ENCODE assay signal across 1 cellular context in genomic region chr2:117814417-117815264, GRCh38.
TF ChIP-seq lines count a peak whose summit lies in the region.

DDX18 (plus strand) TSS chr2:117814691; CDS start chr2:117814778, 87 bp downstream.

TF ChIP-seq in K562, 482 proteins besides CTCF, POLR2A, EP300 and RAD21 (continued from another document):
- TF ChIP-seq CLOCK (CRISPR knock-in tag; IDR thresholded peaks at IDR 0.05; ENCODE audit: borderline replicate concordance) (no peak), SIN3B (IDR thresholded peaks at IDR 0.05; ENCODE audit: low read depth) (peak; percentile 79), CBFA2T3 (IDR thresholded peaks at IDR 0.05) (no peak), NFYB (IDR thresholded peaks at IDR 0.05; ENCODE audit: extremely low read depth, insufficient read length) (no peak), RBM39 (optimal IDR thresholded peaks at IDR 0.05; ENCODE audit: low read depth, low read length) (peak; percentile 76), WHSC1 (IDR thresholded peaks at IDR 0.05; ENCODE audit: low read length) (no peak), HDAC3 (IDR thresholded peaks at IDR 0.05; ENCODE audit: borderline replicate concordance, partially characterized antibody) (no peak), CREB1 (IDR thresholded peaks at IDR 0.05) (peak; percentile 93), CREB1 (CRISPR knock-in tag; IDR thresholded peaks at IDR 0.05) (peak; percentile 96), E2F3 (CRISPR knock-in tag; IDR thresholded peaks at IDR 0.05) (no peak), ZNF274 (IDR thresholded peaks at IDR 0.05; ENCODE audit: borderline replicate concordance, low read depth, low read length) (no peak), CXXC5 (CRISPR knock-in tag; IDR thresholded peaks at IDR 0.05) (peak; percentile 97), BDP1 (IDR thresholded peaks at IDR 0.05; ENCODE audit: insufficient read depth, insufficient read length) (no peak), CEBPG (CRISPR knock-in tag; IDR thresholded peaks at IDR 0.05) (no peak), CEBPG (tag; conservative IDR thresholded peaks at IDR 0.05 in 1 of 2, IDR thresholded peaks at IDR 0.05 in 1 of 2) (no peak), MECOM (CRISPR knock-in tag; IDR thresholded peaks at IDR 0.05) (no peak), MED1 (CRISPR knock-in tag; IDR thresholded peaks at IDR 0.05; ENCODE audit: borderline replicate concordance) (no peak), ELK3 (CRISPR knock-in tag; IDR thresholded peaks at IDR 0.05) (no peak), MYC (IDR thresholded peaks at IDR 0.05; ENCODE audit: low read depth, low read length) (peak; percentile 98), MYC (CRISPR knock-in tag; IDR thresholded peaks at IDR 0.05; ENCODE audit: borderline replicate concordance, low read depth) (peak; percentile 91), ZFPM2 (CRISPR knock-in tag; IDR thresholded peaks at IDR 0.05) (no peak), MYBL2 (IDR thresholded peaks at IDR 0.05; ENCODE audit: low read depth) (no peak), MYBL2 (CRISPR knock-in tag; IDR thresholded peaks at IDR 0.05; ENCODE audit: borderline replicate concordance) (no peak), E4F1 (CRISPR knock-in tag; IDR thresholded peaks at IDR 0.05; ENCODE audit: borderline replicate concordance) (no peak), SIRT6 (IDR thresholded peaks at IDR 0.05; ENCODE audit: low read depth, low read length) (no peak), LEF1 (IDR thresholded peaks at IDR 0.05) (peak; percentile 74; the same call in 1 of the 2 replicates), SMARCA5 (IDR thresholded peaks at IDR 0.05) (0 out of 2 replicates have a peak, but pooled peaks have one; percentile 34), MTA1 (IDR thresholded peaks at IDR 0.05; ENCODE audit: borderline replicate concordance) (peak; percentile 88), CHD7 (IDR thresholded peaks at IDR 0.05; ENCODE audit: low read depth, low read length) (no peak), NCOA2 (IDR thresholded peaks at IDR 0.05; ENCODE audit: partially characterized antibody in 2 of 2) (no peak), POLR2AphosphoS5 (IDR thresholded peaks at IDR 0.05; ENCODE audit: control insufficient read depth, insufficient read depth, low read depth, low read length) (peak; percentile 83), NFRKB (IDR thresholded peaks at IDR 0.05; ENCODE audit: low read depth) (0 out of 2 replicates have a peak, but pooled peaks have one; percentile 37), ZNF584 (CRISPR knock-in tag; IDR thresholded peaks at IDR 0.05; ENCODE audit: low read depth) (no peak), PHF20 (IDR thresholded peaks at IDR 0.05; ENCODE audit: partially characterized antibody) (peak; percentile 89), TFE3 (CRISPR knock-in tag; IDR thresholded peaks at IDR 0.05) (no peak), IFI16 (CRISPR knock-in tag; IDR thresholded peaks at IDR 0.05) (no peak), GABPB1 (CRISPR knock-in tag; IDR thresholded peaks at IDR 0.05) (peak; percentile 97), BCOR (IDR thresholded peaks at IDR 0.05) (0 out of 2 replicates have a peak, but pooled peaks have one; percentile 39), ZNF316 (IDR thresholded peaks at IDR 0.05) (no peak), DACH1 (IDR thresholded peaks at IDR 0.05; ENCODE audit: partially characterized antibody) (no peak), TSC22D4 (tag; IDR thresholded peaks at IDR 0.05) (no peak), HNRNPH1 (optimal IDR thresholded peaks at IDR 0.05; ENCODE audit: low read depth, low read length) (no peak), GTF2B (IDR thresholded peaks at IDR 0.05; ENCODE audit: extremely low read depth, insufficient read length) (no peak), ZNF696 (CRISPR knock-in tag; conservative IDR thresholded peaks at IDR 0.05) (no peak), TARDBP (IDR thresholded peaks at IDR 0.05) (0 out of 2 replicates have a peak, but pooled peaks have one; percentile 79), YY1 (IDR thresholded peaks at IDR 0.05; ENCODE audit: borderline replicate concordance in 1 of 3, control insufficient read depth in 1 of 3, extremely low read depth in 1 of 3, insufficient read depth in 3 of 3, insufficient read length in 1 of 3, insufficient replicate concordance in 2 of 3, low read depth in 1 of 3, low read length in 2 of 3) (peak in 2 of 3 experiments; percentile 18 to 29)
